Comparison of ENCODE assay signal across 8 cellular contexts in the genomic region with DNA sequence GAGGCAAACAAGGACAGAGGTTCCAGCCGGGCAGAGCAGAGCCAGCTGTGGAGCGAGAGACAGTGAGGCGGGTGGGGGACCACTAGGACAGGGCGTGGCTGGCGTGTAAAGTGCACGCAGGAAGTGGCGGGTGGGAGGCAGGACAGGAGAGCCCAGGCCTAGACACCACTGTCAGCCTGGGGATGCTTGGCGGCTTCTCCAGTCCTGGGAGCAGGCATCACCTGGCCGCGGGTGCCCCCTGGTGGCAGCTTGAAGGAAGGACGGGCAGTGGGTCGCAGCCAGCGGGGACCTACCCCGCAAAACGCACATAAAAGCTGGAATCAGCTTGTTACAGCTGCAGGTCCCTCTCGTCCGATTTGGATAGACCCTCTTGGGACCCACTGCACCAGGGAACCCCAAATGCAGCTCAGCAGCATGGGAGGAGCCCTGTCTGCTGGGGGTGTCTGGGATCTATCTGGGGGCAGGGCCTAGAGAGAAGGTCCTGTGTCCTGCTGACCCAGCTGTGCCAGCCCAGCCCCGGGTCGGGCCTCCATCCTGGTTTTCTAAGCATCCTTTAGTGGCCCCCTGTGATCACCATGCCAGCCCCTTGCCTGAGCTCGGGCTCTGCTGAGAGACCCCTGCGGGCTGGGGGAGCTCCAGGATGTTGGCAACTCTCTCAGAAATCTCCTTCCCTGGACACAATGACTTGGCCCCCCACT. TPM values are rescaled to one million over a fixed set of nuclear protein-coding genes. Genes with fewer than 3 reads are reported as not detected.
DNase-seq lines count a peak whose midpoint lies in the region; ATAC-seq and TF ChIP-seq lines count a peak whose summit lies in the region.

No MANE protein-coding gene starts in this region.

- H3K4me3 Mint-ChIP-seq in neural crest cell = no peak overlapping the region

- H2AFZ ChIP-seq in PC-3 (ENCODE audit: low read length) = no peak overlapping the region

- peaks cover 4% of the 10 kb centered on the region for H3K4me1 Mint-ChIP-seq in neural crest cell

- H3K27me3 ChIP-seq in A673 (replicated peaks; ENCODE audit: insufficient read depth, low read depth, low read length, poor library complexity) (peaks cover 23% of the 10 kb centered on the region), HL-60 (ENCODE audit: insufficient read depth, poor library complexity, severe bottlenecking) (peaks cover 15% of the 10 kb centered on the region), PC-3 (ENCODE audit: low read length) (no peaks in the 10 kb centered on the region)

- peaks cover 13% of the 10 kb centered on the region for H3K4me1 ChIP-seq in A673 (ENCODE audit: insufficient read depth, low read length, poor library complexity, severe bottlenecking)
- peaks cover 18% of the 10 kb centered on the region for H3K4me1 ChIP-seq in PC-3 (ENCODE audit: insufficient read depth, low read length)

- H3K36me3 Mint-ChIP-seq in neural crest cell (ENCODE audit: low read depth) = no peaks in the 10 kb centered on the region

- no peaks in the 10 kb centered on the region for H4K20me1 ChIP-seq in PC-3 (ENCODE audit: low read length)

- DNase-seq in A673 (ENCODE audit: low spot score) (peak; percentile 77), HL-60 (ENCODE audit: low read depth in 1 of 2, low spot score in 1 of 2) (peak; percentile 35 to 71), PC-3 (peak; percentile 69), activated T-helper 1 cell treated with Interleukin-2 at 50 U/mL for 16 hours (ENCODE audit: low read depth) (peak; percentile 66), fibroblast of mammary gland (ENCODE audit: low read depth) (peak; percentile 61), neural crest cell (ENCODE audit: low read depth, low spot score) (peak; percentile 92), stromal cell of bone marrow (ENCODE audit: low read depth) (peak; percentile 27)

- H3K27ac ChIP-seq in A673 (ENCODE audit: low read depth, low read length, poor library complexity, severe bottlenecking) = no peak overlapping the region
- H3K27ac ChIP-seq in HL-60 (replicated peaks) = no peak overlapping the region
- H3K27ac ChIP-seq in PC-3 (ENCODE audit: low read length) = no peak overlapping the region

- H3K79me2 ChIP-seq in PC-3 (ENCODE audit: low read length) = no peaks in the 10 kb centered on the region

- no peaks in the 10 kb centered on the region for H3F3A ChIP-seq in PC-3 (ENCODE audit: low read length, unreplicated experiment)

- H3K9me3 Mint-ChIP-seq in neural crest cell = no peaks in the 10 kb centered on the region

- no peak overlapping the region for H3K9ac ChIP-seq in PC-3 (ENCODE audit: low read length)

- POLR2A ChIA-PET in A673 (lab: Charles Lee; ENCODE audit: low non-redundant PET) (no interaction called here), PC-3 (lab: Charles Lee; ENCODE audit: unreplicated experiment) (no interaction called here)

- no peaks in the 10 kb centered on the region for H3K36me3 ChIP-seq in A673 (ENCODE audit: insufficient read depth, low read length, poor library complexity, severe bottlenecking)
- no peaks in the 10 kb centered on the region for H3K36me3 ChIP-seq in PC-3 (ENCODE audit: low read depth, low read length)

- no peaks in the 10 kb centered on the region for H3K9me2 ChIP-seq in PC-3 (replicated peaks; ENCODE audit: low read length)

- BruUV-seq in A673 (replicated peaks; lab: Mats Ljungman, UMichigan) (no TSS peak), PC-3 (replicated peaks; lab: Mats Ljungman, UMichigan) (no TSS peak)

- ATAC-seq in GM18502 (IDR thresholded peaks at IDR 0.05; ENCODE audit: poor library complexity, unreplicated experiment) (peak; percentile 75), PC-3 (peak; percentile 73)

- no peak overlapping the region for H3K27ac Mint-ChIP-seq in neural crest cell (ENCODE audit: unreplicated experiment)

- H3K4me2 ChIP-seq in PC-3 (ENCODE audit: low read length) = no peak overlapping the region

- TF ChIP-seq CTCF in A673 (conservative IDR thresholded peaks at IDR 0.05; ENCODE audit: low read depth, low read length) (peak; percentile 88), HL-60 (IDR thresholded peaks at IDR 0.05; ENCODE audit: insufficient read depth, low read length) (peak; percentile 66), PC-3 (conservative IDR thresholded peaks at IDR 0.05; ENCODE audit: low read depth, low read length) (peak; percentile 77), fibroblast of mammary gland (conservative IDR thresholded peaks at IDR 0.05; ENCODE audit: control insufficient read depth, insufficient read depth, low read depth, low read length) (peak; percentile 71), neural crest cell (conservative IDR thresholded peaks at IDR 0.05) (peak; percentile 95)

- H3K27me3 Mint-ChIP-seq in neural crest cell (ENCODE audit: low read depth) = peaks cover 19% of the 10 kb centered on the region

- H3K9me3 ChIP-seq in A673 (ENCODE audit: low read depth, low read length, poor library complexity, severe bottlenecking) = no peaks in the 10 kb centered on the region
- no peaks in the 10 kb centered on the region for H3K9me3 ChIP-seq in PC-3 (ENCODE audit: low read length)

- intact Hi-C loops in A673 (cut with micrococcal nuclease; ENCODE audit: unreplicated experiment) = loop anchor here (1.0 to 5.0 kb wide), 3 partner anchors 60 to 329 kb away; a partner anchor contains a TSS
- intact Hi-C loops in PC-3 (cut with micrococcal nuclease) = loop anchor here (1.0 kb wide), 2 partner anchors 63 to 77 kb away; no protein-coding TSS in a partner anchor

- H3K4me3 ChIP-seq in A673 (ENCODE audit: low read depth, low read length, poor library complexity, severe bottlenecking) (no peak overlapping the region), HL-60 (replicated peaks; ENCODE audit: insufficient read depth, low read length) (no peak overlapping the region), PC-3 (ENCODE audit: low read length) (no peak overlapping the region), fibroblast of mammary gland (ENCODE audit: control insufficient read depth, low read depth, low read length) (no peak overlapping the region)

- CTCF ChIA-PET in A673 (lab: Charles Lee) = interaction anchor here (0.6 to 2.1 kb wide), 5 partner anchors 63 to 329 kb away, joined by 3 to 36 read pairs (median 5); no protein-coding TSS in a partner anchor
- CTCF ChIA-PET in PC-3 (lab: Charles Lee) = interaction anchor here (0.7 to 1.1 kb wide), 4 partner anchors 17 to 78 kb away, joined by 4 to 6 read pairs (median 6); no protein-coding TSS in a partner anchor

RNA-seq across cellular contexts. Expression of a gene that starts 57.7 kb away (rescaled TPM):
- total RNA-seq in A673 (2021) (14.0 and 15.6 TPM in 2 replicates), PC-3 (2014; rRNA removed) (35.7 and 45.5 TPM in 2 replicates), neural crest cell (24.8 and 25.1 TPM in 2 replicates)

Comparison
In these comparisons a context has a peak if more than half of its experiments do, and no peak if none do; other contexts are left out.
1. DNase-seq: peak in every context shown above with its lines; median percentile 92 in neural crest cell; 77 in A673; 69 in PC-3; 66 in activated T-helper 1 cell treated with Interleukin-2 at 50 U/mL for 16 hours; 61 in fibroblast of mammary gland; 53 in HL-60; 27 in stromal cell of bone marrow.